In the genomic region with DNA sequence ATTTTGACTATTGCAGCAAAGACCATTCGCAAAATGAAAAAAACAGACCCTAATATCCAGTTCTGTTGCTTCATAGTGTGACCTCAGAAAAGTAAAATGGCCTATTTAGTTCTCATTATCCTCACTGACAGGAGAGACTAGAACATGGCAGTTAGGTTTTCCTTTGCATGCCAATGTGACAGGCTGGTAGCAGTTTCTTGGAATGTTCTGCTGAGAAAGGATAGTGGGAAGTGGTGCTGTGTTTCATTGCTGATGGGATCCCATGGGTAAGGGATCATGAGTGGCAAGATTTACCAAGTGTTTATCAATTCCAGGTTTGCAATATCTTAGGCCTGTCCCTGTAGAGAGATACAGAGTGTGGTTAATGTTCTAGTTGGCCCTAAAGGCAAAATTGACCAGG, we compare ENCODE assay signal across 30 cellular contexts.
"Had no signal": no experiment of that assay in that cellular context is flagged by ENCODE, and none has a peak within 500 bp of the region (broad histone marks: within the 10 kb centered on the region; RNA-seq: fewer than 3 reads in every experiment).

No MANE protein-coding gene starts in this region.

- H3K27ac ChIP-seq: psoas muscle, sigmoid colon, thoracic aorta, tibial nerve, upper lobe of right lung, uterus had no signal

- H3K4me3 Mint-ChIP-seq: endodermal cell; memory B cell; mesothelial cell of epicardium; naive B cell; natural killer cell treated with Interleukin-12 subunit alpha and Interleukin-12 subunit beta and Interleukin-15 and Interleukin-18, amount 100 ng/mL, for 72 hours; stimulated activated effector memory CD8-positive, alpha-beta T cell treated with anti-CD3 and anti-CD28 coated beads, Interleukin-12 subunit alpha, Interleukin-12 subunit beta, amount 100 ng/mL, for 72 hours had no signal

- H3K27ac Mint-ChIP-seq: endodermal cell; memory B cell; mesothelial cell of epicardium; naive B cell; natural killer cell treated with Interleukin-12 subunit alpha and Interleukin-12 subunit beta and Interleukin-15 and Interleukin-18, amount 100 ng/mL, for 72 hours; stimulated activated effector memory CD8-positive, alpha-beta T cell treated with anti-CD3 and anti-CD28 coated beads, Interleukin-12 subunit alpha, Interleukin-12 subunit beta, amount 100 ng/mL, for 72 hours had no signal

- ATAC-seq: esophagus mucosa; left colon; mucosa of descending colon; natural killer cell treated with Interleukin-12 subunit alpha and Interleukin-12 subunit beta and Interleukin-15 and Interleukin-18, amount 100 ng/mL, for 72 hours; psoas muscle; stimulated activated effector memory CD8-positive, alpha-beta T cell treated with anti-CD3 and anti-CD28 coated beads, Interleukin-12 subunit alpha, Interleukin-12 subunit beta, amount 100 ng/mL, for 72 hours; upper lobe of right lung had no signal

- H3K4me3 ChIP-seq: dorsolateral prefrontal cortex, heart right ventricle, lung, mucosa of descending colon, psoas muscle, sigmoid colon, skin epidermis, thoracic aorta, tibial nerve, upper lobe of right lung, uterus had no signal

- H3K4me1 ChIP-seq: psoas muscle, uterus had no signal

- H3K9me3 Mint-ChIP-seq: natural killer cell treated with Interleukin-12 subunit alpha and Interleukin-12 subunit beta and Interleukin-15 and Interleukin-18, amount 100 ng/mL, for 72 hours; stimulated activated effector memory CD8-positive, alpha-beta T cell treated with anti-CD3 and anti-CD28 coated beads, Interleukin-12 subunit alpha, Interleukin-12 subunit beta, amount 100 ng/mL, for 72 hours had no signal

- H3K9me3 ChIP-seq: mucosa of descending colon, psoas muscle, thoracic aorta, upper lobe of right lung, uterus had no signal

- H3K36me3 ChIP-seq: heart right ventricle, sigmoid colon, thoracic aorta, tibial nerve, upper lobe of right lung, uterus had no signal

- H3K36me3 Mint-ChIP-seq: mesothelial cell of epicardium; naive B cell; natural killer cell treated with Interleukin-12 subunit alpha and Interleukin-12 subunit beta and Interleukin-15 and Interleukin-18, amount 100 ng/mL, for 72 hours; stimulated activated effector memory CD8-positive, alpha-beta T cell treated with anti-CD3 and anti-CD28 coated beads, Interleukin-12 subunit alpha, Interleukin-12 subunit beta, amount 100 ng/mL, for 72 hours had no signal

- DNase-seq: cerebellar nuclear complex; dorsolateral prefrontal cortex; effector CD4-positive, alpha-beta T cell; endodermal cell; glutamatergic neuron; heart right ventricle; hippocampal formation; kidney glomerular epithelial cell; left colon; mucosa of descending colon; naive B cell; nucleus accumbens; psoas muscle; right cardiac atrium; sigmoid colon; stimulated activated CD4-positive, alpha-beta T cell treated with anti-CD3 and anti-CD28 coated beads, Interleukin-12 subunit alpha, Interleukin-12 subunit beta, amount 100 ng/mL, for 4 hours; stimulated activated CD4-positive, alpha-beta T cell treated with anti-CD3 and anti-CD28 coated beads, Interleukin-1b, Interleukin-23, amount 100 ng/mL, for 48 hours; stimulated activated CD4-positive, alpha-beta T cell treated with anti-CD3 and anti-CD28 coated beads, Interleukin-4, amount 100 ng/mL, for 1 hour; stimulated activated naive CD4-positive, alpha-beta T cell treated with Interleukin-2 at 50 U/mL for 16 hours; upper lobe of right lung; uterus had no signal

- H3K27me3 ChIP-seq: dorsolateral prefrontal cortex, sigmoid colon, tibial nerve, upper lobe of right lung, uterus had no signal
